In the genomic region with DNA sequence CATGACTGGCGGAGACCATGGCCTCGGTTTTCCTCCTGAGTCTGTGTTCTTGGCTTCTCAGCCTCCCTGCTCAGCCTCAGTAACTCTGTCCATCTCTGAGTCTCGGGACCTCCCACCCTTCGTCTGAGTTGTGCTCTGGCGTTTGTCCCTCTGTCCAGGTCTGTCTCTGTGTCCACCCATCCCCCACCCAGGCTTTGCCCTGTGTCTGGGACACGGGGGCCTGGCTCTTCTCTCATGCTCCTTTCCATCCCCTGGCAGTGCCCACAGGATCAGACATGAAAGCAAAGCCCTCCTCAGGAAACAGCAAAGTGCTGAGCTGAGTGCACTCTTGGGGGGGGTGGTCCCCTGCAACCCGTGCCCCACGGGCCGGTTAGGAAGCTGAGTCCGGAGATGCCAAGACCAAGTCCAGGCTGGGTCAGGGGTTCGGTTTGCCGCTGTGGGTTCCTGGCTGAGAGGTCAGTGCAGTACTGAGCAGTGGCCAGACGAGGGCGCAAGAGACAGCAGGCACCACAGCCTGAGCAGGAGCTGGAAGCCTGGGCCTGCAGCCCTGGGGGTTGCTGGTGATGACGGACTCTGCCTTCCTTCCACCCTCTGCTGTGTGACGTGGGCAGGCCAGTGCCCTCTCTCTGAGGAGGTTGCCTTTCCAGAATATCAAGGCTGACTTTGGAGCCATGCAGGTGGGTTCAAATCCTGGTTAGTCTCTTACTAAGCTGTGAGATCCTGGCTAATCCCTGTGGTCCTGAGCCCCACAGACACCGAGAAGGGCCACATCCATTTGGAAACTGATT, we compare ENCODE assay signal across 9 cellular contexts. TPM values are rescaled to one million over a fixed set of nuclear protein-coding genes. Genes with fewer than 3 reads are reported as not detected.
DNase-seq lines count a peak whose midpoint lies in the region; ATAC-seq, FAIRE-seq and TF ChIP-seq lines count a peak whose summit lies in the region.
"Had no signal": no experiment of that assay in that cellular context is flagged by ENCODE, and none has a peak within 500 bp of the region (broad histone marks: within the 10 kb centered on the region; RNA-seq: fewer than 3 reads in every experiment).

No MANE protein-coding gene starts in this region.

- CTCF ChIA-PET in CD4-positive, alpha-beta T cell (lab: Charles Lee) = interaction anchor here (0.6 to 2.7 kb wide), 23 partner anchors 9 to 215 kb away, joined by 3 to 31 read pairs (median 4); a partner anchor contains a TSS
- CTCF ChIA-PET in SK-N-SH (lab: Yijun Ruan, JAX) = interaction anchor here (0.5 to 3.6 kb wide), 71 partner anchors 9 to 499 kb away, joined by 3 to 88 read pairs (median 4); a partner anchor contains a TSS

- ATAC-seq in CD4-positive, alpha-beta T cell (ENCODE audit: poor library complexity) = peak; percentile 61
- ATAC-seq in GM19397 (IDR thresholded peaks at IDR 0.05; ENCODE audit: unreplicated experiment) = peak; percentile 38
- ATAC-seq in pancreas = peak; percentile 85 to 92 (median 91)

- H3K4me1 Mint-ChIP-seq in CD4-positive, alpha-beta T cell (ENCODE audit: low read depth) = peaks cover 50% of the 10 kb centered on the region

- intact Hi-C loops in CD4-positive, alpha-beta T cell (cut with DNase I, micrococcal nuclease) = loop anchor here (1.0 to 5.0 kb wide), 5 partner anchors 49 to 161 kb away; a partner anchor contains a TSS
- intact Hi-C loops in pancreas (cut with DNase I) = loop anchor here in 1 of 3 donors (10.0 kb wide), 1 partner anchor 161 kb away; no protein-coding TSS in a partner anchor

- H3K9ac ChIP-seq in SK-N-SH = no peak overlapping the region

- no peak for TF ChIP-seq POLR2A in tibial nerve (IDR thresholded peaks at IDR 0.05)

- no peaks in the 10 kb centered on the region for H3K27me3 ChIP-seq in CD4-positive, alpha-beta T cell (ENCODE audit: control insufficient read depth, insufficient read depth, low read length)
- H3K27me3 ChIP-seq in SK-N-SH (ENCODE audit: insufficient read depth) (no peaks in the 10 kb centered on the region), pancreas (no peaks in the 10 kb centered on the region), tibial nerve (no peaks in the 10 kb centered on the region)

- POLR2A ChIA-PET in CD4-positive, alpha-beta T cell (lab: Charles Lee) = interaction anchor here (0.6 to 3.0 kb wide), 8 partner anchors 21 to 175 kb away, joined by 3 to 13 read pairs (median 3); a partner anchor contains a TSS
- POLR2A ChIA-PET in SK-N-SH (lab: Yijun Ruan, JAX) = no interaction called here

- no peaks in the 10 kb centered on the region for H3K9me2 ChIP-seq in SK-N-SH

- H3K36me3 Mint-ChIP-seq in CD4-positive, alpha-beta T cell (ENCODE audit: low read depth) = no peaks in the 10 kb centered on the region

- H3K36me3 ChIP-seq in SK-N-SH (replicated peaks in 1 of 2; ENCODE audit: control insufficient read depth in 1 of 2, insufficient read depth in 2 of 2, low read length in 1 of 2) = no peaks in the 10 kb centered on the region
- no peaks in the 10 kb centered on the region for H3K36me3 ChIP-seq in pancreas
- H3K36me3 ChIP-seq in tibial nerve = no peaks in the 10 kb centered on the region

- H3K79me2 ChIP-seq in SK-N-SH (ENCODE audit: insufficient read depth) = no peaks in the 10 kb centered on the region

- H3K4me1 ChIP-seq in SK-N-SH (ENCODE audit: control insufficient read depth in 1 of 2, insufficient read depth in 2 of 2, low read depth in 1 of 2, low read length in 1 of 2) = peaks cover 0 to 16% of the 10 kb centered on the region in 2 experiments; a peak in 1 of 4 replicates
- peaks cover 0 to 3% (median 0%) of the 10 kb centered on the region in 3 donors for H3K4me1 ChIP-seq in pancreas
- H3K4me1 ChIP-seq in tibial nerve = peaks cover 0 to 31% (median 14%) of the 10 kb centered on the region in 4 donors

- 29% methylated on average over 11 of the region's 17 CpGs for WGBS in SK-N-SH (ENCODE audit: low lambda C conversion rate)
- 21 to 27% methylated on average over 17 of the region's 17 CpGs for WGBS in pancreas, 2 donors
- 29 to 46% methylated on average over 10 to 17 of the region's 17 CpGs for WGBS in tibial nerve, 2 donors

- no peak overlapping the region for H2AFZ ChIP-seq in SK-N-SH (ENCODE audit: low read depth)

- H3K4me3 ChIP-seq in SK-N-SH (ENCODE audit: low read depth in 2 of 2, low read length in 1 of 2) (peak overlapping the region in 1 of 2 experiments; percentile 36; a peak in 1 of 4 replicates), pancreas (no peak overlapping the region), tibial nerve (no peak overlapping the region)

- no peak overlapping the region for H3K27ac ChIP-seq in CD4-positive, alpha-beta T cell (ENCODE audit: low read depth, low read length)
- H3K27ac ChIP-seq in SK-N-SH (ENCODE audit: low read depth in 2 of 2, low read length in 1 of 2) (no peak overlapping the region), pancreas (no peak overlapping the region), tibial nerve (peak overlapping the region in 1 of 4 donors; percentile 58)

- H3K4me2 ChIP-seq in SK-N-SH = no peak overlapping the region

- no peaks in the 10 kb centered on the region for H3K9me3 ChIP-seq in CD4-positive, alpha-beta T cell (ENCODE audit: control insufficient read depth, low read length)
- H3K9me3 ChIP-seq in SK-N-SH = no peaks in the 10 kb centered on the region
- no peaks in the 10 kb centered on the region for H3K9me3 ChIP-seq in pancreas
- no peaks in the 10 kb centered on the region for H3K9me3 ChIP-seq in tibial nerve

- H3K9me3 Mint-ChIP-seq in CD4-positive, alpha-beta T cell = no peaks in the 10 kb centered on the region

- TF ChIP-seq RAD21 in SK-N-SH (IDR thresholded peaks at IDR 0.05; ENCODE audit: low read length) = peak; percentile 93

- FAIRE-seq in pancreas (lab: Jason Lieb, UNC) = no peak
- FAIRE-seq: TTC549 had no signal

- H4K20me1 ChIP-seq in SK-N-SH (ENCODE audit: insufficient read depth) = no peaks in the 10 kb centered on the region

- H3K27ac Mint-ChIP-seq in CD4-positive, alpha-beta T cell = peak overlapping the region; percentile 78

- no peaks in the 10 kb centered on the region for H3F3A ChIP-seq in SK-N-SH (replicated peaks; ENCODE audit: insufficient read depth)

- TF ChIP-seq CTCF in CD4-positive, alpha-beta T cell (IDR thresholded peaks at IDR 0.05) = peak; percentile 98
- TF ChIP-seq CTCF in SK-N-SH (IDR thresholded peaks at IDR 0.05) (peak; percentile 95), pancreas (IDR thresholded peaks at IDR 0.05) (peak; percentile 92 to 98 (median 94)), tibial nerve (IDR thresholded peaks at IDR 0.05) (peak; percentile 93 to 97 (median 94))

- H3K27me3 Mint-ChIP-seq in CD4-positive, alpha-beta T cell = no peaks in the 10 kb centered on the region

- H3K4me3 Mint-ChIP-seq in CD4-positive, alpha-beta T cell = no peak overlapping the region

- DNase-seq in CD4-positive, alpha-beta T cell = peak; percentile 68 to 84 (median 75)
- DNase-seq in HuH-7.5 (ENCODE audit: low spot score) (peak; percentile 84), SK-N-SH (peak; percentile 91), glomerular visceral epithelial cell (ENCODE audit: extremely low spot score) (peak; percentile 81), pancreas (peak; percentile 61 to 94 (median 82)), tibial nerve (ENCODE audit: low spot score in 2 of 2) (peak; percentile 69 to 80)
- peak; percentile 81 for DNase-seq in activated naive CD4-positive, alpha-beta T cell treated with Interleukin-2 at 50 U/mL for 16 hours

- TF ChIP-seq EP300 in SK-N-SH (IDR thresholded peaks at IDR 0.05; ENCODE audit: borderline replicate concordance in 1 of 2, low read depth in 1 of 2, low read length in 1 of 2) (no peak), tibial nerve (IDR thresholded peaks at IDR 0.05) (no peak)

TF ChIP-seq in SK-N-SH, 30 proteins besides CTCF, POLR2A, EP300 and RAD21:
- TF ChIP-seq FOSL2 (IDR thresholded peaks at IDR 0.05; ENCODE audit: borderline replicate concordance, low read depth) = no peak
- TF ChIP-seq SMC3 (IDR thresholded peaks at IDR 0.05; ENCODE audit: low read depth, low read length) = peak; percentile 94

RNA-seq across cellular contexts. Expression of a gene that starts 2.5 kb away (rescaled TPM):
- 1 to 10 TPM in 1 of 2 experiments, under 1 TPM in 1; 0.34 to 1.0 TPM for total RNA-seq in CD4-positive, alpha-beta T cell
- polyA plus RNA-seq in SK-N-SH (2012; rRNA removed) (not detected in 2 replicates), pancreas (10 to 100 TPM; 21.8 to 37.1 TPM)
- not detected in 2 replicates for polyA plus RNA-seq in SK-N-SH (2012; cell fraction: cytosol; rRNA removed)
- 0.04 TPM in 1 of 2 replicates, not detected in the other for polyA plus RNA-seq in SK-N-SH (2012; cell fraction: nucleus; rRNA removed)
- total RNA-seq in pancreas (10 to 100 TPM; 17.7 to 41.8 (median 24.9) TPM), tibial nerve (1 to 10 TPM in 3 of 4 donors, under 1 TPM in 1; 0.87 to 8.6 (median 4.9) TPM)

RNA-seq across cellular contexts. Expression of a gene that starts 20.9 kb away (rescaled TPM):
- total RNA-seq in CD4-positive, alpha-beta T cell = 1 to 10 TPM; 4.8 to 4.9 TPM
- polyA plus RNA-seq in SK-N-SH (2012; rRNA removed) (6.8 and 8.1 TPM in 2 replicates), pancreas (10 to 100 TPM; 17.1 to 23.0 TPM)
- polyA plus RNA-seq in SK-N-SH (2012; cell fraction: cytosol; rRNA removed) = 2.9 and 4.5 TPM in 2 replicates
- polyA plus RNA-seq in SK-N-SH (2012; cell fraction: nucleus; rRNA removed) = 21.8 and 22.5 TPM in 2 replicates
- total RNA-seq in pancreas (10 to 100 TPM in 1 of 6 donors, 1 to 10 TPM in 5; 4.2 to 11.9 (median 5.0) TPM), tibial nerve (10 to 100 TPM in 1 of 4 donors, 1 to 10 TPM in 3; 4.4 to 15.3 (median 7.3) TPM)

RNA-seq across cellular contexts. Expression of a gene that starts 50.5 kb away (rescaled TPM):
- total RNA-seq in CD4-positive, alpha-beta T cell = 100 to 1,000 TPM; 197 to 199 TPM
- 1.9 and 2.1 TPM in 2 replicates for polyA plus RNA-seq in SK-N-SH (2012; rRNA removed)
- polyA plus RNA-seq in SK-N-SH (2012; cell fraction: cytosol; rRNA removed) = 0.67 and 0.92 TPM in 2 replicates
- polyA plus RNA-seq in SK-N-SH (2012; cell fraction: nucleus; rRNA removed) = 4.9 and 5.6 TPM in 2 replicates
- total RNA-seq in pancreas = 10 to 100 TPM; 17.8 to 60.3 (median 35.1) TPM
- polyA plus RNA-seq in pancreas = 10 to 100 TPM; 52.9 to 67.7 TPM
- 10 to 100 TPM in 2 of 4 donors, 1 to 10 TPM in 2; 5.9 to 12.9 (median 9.1) TPM for total RNA-seq in tibial nerve

Comparison
In these comparisons a context has a peak if more than half of its experiments do, and no peak if none do; other contexts are left out.
1. ATAC-seq: peak in every context shown above with its lines; median percentile 91 in pancreas; 61 in CD4-positive, alpha-beta T cell; 38 in GM19397.